In the genomic region with DNA sequence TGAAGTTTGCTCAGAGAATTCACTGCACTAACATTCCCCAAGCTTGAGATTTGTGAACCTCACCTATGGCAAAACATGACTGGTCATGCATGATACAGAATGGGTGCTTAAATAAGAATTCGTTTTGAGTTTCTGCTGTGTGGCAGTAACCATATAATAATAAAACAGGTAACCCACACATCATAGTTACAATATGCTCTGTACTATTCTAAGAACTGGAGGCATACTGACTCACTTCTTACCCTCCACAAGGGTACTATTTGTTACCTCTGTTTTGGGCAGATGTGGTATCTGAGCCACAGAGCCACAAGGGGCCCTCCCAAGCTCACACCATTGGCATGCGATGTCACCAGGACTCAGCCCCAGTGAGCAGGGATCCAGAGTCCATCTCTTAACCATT, we compare ENCODE assay signal across 13 cellular contexts. TPM values are rescaled to one million over a fixed set of nuclear protein-coding genes. Genes with fewer than 3 reads are reported as not detected.
DNase-seq lines count a peak whose midpoint lies in the region; ATAC-seq and TF ChIP-seq lines count a peak whose summit lies in the region.
"Had no signal": no experiment of that assay in that cellular context is flagged by ENCODE, and none has a peak within 500 bp of the region (broad histone marks: within the 10 kb centered on the region; RNA-seq: fewer than 3 reads in every experiment).

No MANE protein-coding gene starts in this region.

- H3K4me3 ChIP-seq in mammary epithelial cell (replicated peaks in 1 of 3; ENCODE audit: insufficient read depth in 1 of 3, low read depth in 2 of 3, low read length in 3 of 3) = no peak overlapping the region
- H3K4me3 ChIP-seq in breast epithelium = no peak overlapping the region

- peak overlapping the region; percentile 39 for H3K4me2 ChIP-seq in mammary epithelial cell (ENCODE audit: insufficient read depth, low read depth, low read length)
- H3K4me2 ChIP-seq: SK-N-SH had no signal

- CTCF ChIA-PET in mammary epithelial cell (lab: Charles Lee; ENCODE audit: low non-redundant PET) = no interaction called here

- in situ Hi-C loops in mammary epithelial cell (cut with MboI; ENCODE audit: low sequenced_read_pairs in 2 of 2) = no loop called here

- H3K79me2 ChIP-seq in mammary epithelial cell (ENCODE audit: insufficient read depth, low read length) = peaks cover 76% of the 10 kb centered on the region

- H3K36me3 ChIP-seq in mammary epithelial cell (ENCODE audit: insufficient read depth, low read length) = peaks cover 10% of the 10 kb centered on the region
- H3K36me3 ChIP-seq in breast epithelium = no peaks in the 10 kb centered on the region

- H3K9ac ChIP-seq in mammary epithelial cell (ENCODE audit: insufficient read depth, low read length) = peak overlapping the region; percentile 71
- H3K9ac ChIP-seq: SK-N-SH had no signal

- intact Hi-C loops in mammary epithelial cell (cut with micrococcal nuclease) (no loop called here), breast epithelium (cut with DNase I; ENCODE audit: low total_unique reads) (no loop called here), posterior cingulate gyrus (cut with DNase I) (no loop called here)

- H3K36me3 Mint-ChIP-seq in stimulated activated memory B cell treated with anti-CD40 and anti-IgM and Interleukin-4, amounts not matched to agents 10 μg/mL and 1 μg/mL and 100 μg/mL, for 72 hours = no peaks in the 10 kb centered on the region
- H3K36me3 Mint-ChIP-seq: naive B cell had no signal

- H3K27ac ChIP-seq in mammary epithelial cell (ENCODE audit: insufficient read depth, low read depth, low read length) (peak overlapping the region; percentile 89), breast epithelium (no peak overlapping the region)

- dilution Hi-C loops in mammary epithelial cell (cut with HindIII; ENCODE audit: low sequenced_read_pairs) = no loop called here

- BruUV-seq in mammary epithelial cell (replicated peaks; lab: Mats Ljungman, UMichigan) = no TSS peak

- H3K27me3 ChIP-seq in mammary epithelial cell (ENCODE audit: insufficient read depth, low read length) = no peaks in the 10 kb centered on the region
- no peaks in the 10 kb centered on the region for H3K27me3 ChIP-seq in breast epithelium

- TF ChIP-seq CTCF in mammary epithelial cell (conservative IDR thresholded peaks at IDR 0.05 in 1 of 2, IDR thresholded peaks at IDR 0.05 in 1 of 2; ENCODE audit: extremely low read depth in 1 of 2, insufficient read depth in 1 of 2, low read depth in 1 of 2, low read length in 2 of 2) (peak in 1 of 2 donors; percentile 10), breast epithelium (IDR thresholded peaks at IDR 0.05) (no peak)

- H3K27me3 Mint-ChIP-seq in stimulated activated memory B cell treated with anti-CD40 and anti-IgM and Interleukin-4, amounts not matched to agents 10 μg/mL and 1 μg/mL and 100 μg/mL, for 72 hours = no peaks in the 10 kb centered on the region
- H3K27me3 Mint-ChIP-seq: B cell, naive B cell had no signal

- H3K4me3 Mint-ChIP-seq in stimulated activated memory B cell treated with anti-CD40 and anti-IgM and Interleukin-4, amounts not matched to agents 10 μg/mL and 1 μg/mL and 100 μg/mL, for 72 hours = no peak overlapping the region
- H3K4me3 Mint-ChIP-seq: B cell, naive B cell had no signal

- ATAC-seq in HG02678 (IDR thresholded peaks at IDR 0.05; ENCODE audit: unreplicated experiment) = peak; percentile 35
- ATAC-seq in stimulated activated memory B cell treated with anti-CD40 and anti-IgM and Interleukin-4, amounts not matched to agents 10 μg/mL and 1 μg/mL and 100 μg/mL, for 72 hours = peak; percentile 60

- 31% methylated on average over 2 of the region's 2 CpGs for WGBS in mammary epithelial cell (ENCODE audit: low coverage, missing lambda C conversion rate)

- no peaks in the 10 kb centered on the region for H3K9me3 ChIP-seq in mammary epithelial cell (replicated peaks; ENCODE audit: insufficient read depth, low read length)
- H3K9me3 ChIP-seq in breast epithelium = no peaks in the 10 kb centered on the region
- H3K9me3 ChIP-seq: SK-N-SH had no signal

- TF ChIP-seq POLR2A in breast epithelium (IDR thresholded peaks at IDR 0.05) = no peak

- DNase-seq in mammary epithelial cell (peak; percentile 90), breast epithelium (ENCODE audit: low spot score in 2 of 2) (no peak), MV-4-11 (lab: John Stamatoyannopoulos, UW) (peak; percentile 52), middle frontal gyrus (ENCODE audit: extremely low spot score, low spot score) (no peak), NCI-H2227 treated with DMSO at 0.1 percent for 48 hours (lab: John Stamatoyannopoulos, UW) (no peak), posterior cingulate gyrus (no peak)
- DNase-seq: naive B cell; NCI-H748 treated with DMSO at 0.1 percent for 48 hours; SK-N-SH; stimulated activated naive CD4-positive, alpha-beta T cell had no signal

- H2AFZ ChIP-seq in mammary epithelial cell (ENCODE audit: low read depth, low read length) = no peak overlapping the region

- H3K4me1 ChIP-seq in mammary epithelial cell (ENCODE audit: insufficient read depth, low read length) (peaks cover 87% of the 10 kb centered on the region), breast epithelium (peaks cover 3 to 9% of the 10 kb centered on the region in 2 donors)

- H3K4me1 Mint-ChIP-seq in stimulated activated memory B cell treated with anti-CD40 and anti-IgM and Interleukin-4, amounts not matched to agents 10 μg/mL and 1 μg/mL and 100 μg/mL, for 72 hours = peaks cover 44% of the 10 kb centered on the region

- peak overlapping the region; percentile 16 for H3K27ac Mint-ChIP-seq in stimulated activated memory B cell treated with anti-CD40 and anti-IgM and Interleukin-4, amounts not matched to agents 10 μg/mL and 1 μg/mL and 100 μg/mL, for 72 hours
- H3K27ac Mint-ChIP-seq: B cell, naive B cell had no signal

- H3K9me3 Mint-ChIP-seq in stimulated activated memory B cell treated with anti-CD40 and anti-IgM and Interleukin-4, amounts not matched to agents 10 μg/mL and 1 μg/mL and 100 μg/mL, for 72 hours = peaks cover 3% of the 10 kb centered on the region

- H4K20me1 ChIP-seq in mammary epithelial cell (ENCODE audit: insufficient read depth, low read length) = no peaks in the 10 kb centered on the region

RNA-seq across cellular contexts. Expression of a gene that starts 17.6 kb away (rescaled TPM):
- total RNA-seq in mammary epithelial cell = 100 to 1,000 TPM in 1 of 2 donors, 10 to 100 TPM in 1; 93.2 to 163 TPM
- polyA plus RNA-seq in mammary epithelial cell = 65.5 TPM
- polyA minus RNA-seq in mammary epithelial cell = 83.8 TPM
- 10 to 100 TPM in 1 of 3 donors, 1 to 10 TPM in 2; 6.2 to 10.7 (median 9.5) TPM for total RNA-seq in breast epithelium
- polyA plus RNA-seq: SK-N-SH had no signal

Comparison
In these comparisons a context has a peak if more than half of its experiments do, and no peak if none do; other contexts are left out.
1. DNase-seq: peak in mammary epithelial cell (single experiment) and MV-4-11 (single experiment); none in breast epithelium (0 of 2), middle frontal gyrus (single experiment), NCI-H2227 treated with DMSO at 0.1 percent for 48 hours (single experiment) and posterior cingulate gyrus (0 of 10).
2. RNA of a gene that starts 17.6 kb away (total RNA-seq): 93.2 to 163 TPM in mammary epithelial cell; 6.2 to 10.7 TPM in breast epithelium; every median in the first group is over 4 times any median in the second.